In genomic region chr2:233261819-233262555, GRCh38 we compare ENCODE assay signal across 1 cellular context.
A peak's percentile ranks its signal among the peaks of the same experiment; 100 is the strongest.
TF ChIP-seq lines count a peak whose summit lies in the region.

No MANE protein-coding gene starts in this region.

TF ChIP-seq in GM12878, 131 proteins besides CTCF, POLR2A, EP300 and RAD21:
- TF ChIP-seq BACH1 (IDR thresholded peaks at IDR 0.05; ENCODE audit: borderline replicate concordance), result no peak
- no peak for TF ChIP-seq MEF2B (IDR thresholded peaks at IDR 0.05; ENCODE audit: partially characterized antibody, poor library complexity, severe bottlenecking)
- no peak for TF ChIP-seq POU2F2 (IDR thresholded peaks at IDR 0.05; ENCODE audit: borderline replicate concordance, low read depth, low read length)
- TF ChIP-seq CBX5 (IDR thresholded peaks at IDR 0.05; ENCODE audit: low read depth), result no peak
- peak; percentile 66 for TF ChIP-seq JUNB (IDR thresholded peaks at IDR 0.05)
- TF ChIP-seq MTA3 (IDR thresholded peaks at IDR 0.05; ENCODE audit: borderline replicate concordance, low read length), result 0 out of 2 replicates have a peak, but pooled peaks have one; percentile 63
- peak; percentile 73 for TF ChIP-seq RUNX3 (IDR thresholded peaks at IDR 0.05; ENCODE audit: low read length)
- TF ChIP-seq NFIC (IDR thresholded peaks at IDR 0.05; ENCODE audit: low read depth, low read length), result 0 out of 2 replicates have a peak, but pooled peaks have one; percentile 40
- TF ChIP-seq FOXM1 (IDR thresholded peaks at IDR 0.05; ENCODE audit: low read depth, low read length), result 0 out of 2 replicates have a peak, but pooled peaks have one; percentile 15
